In the genomic region with DNA sequence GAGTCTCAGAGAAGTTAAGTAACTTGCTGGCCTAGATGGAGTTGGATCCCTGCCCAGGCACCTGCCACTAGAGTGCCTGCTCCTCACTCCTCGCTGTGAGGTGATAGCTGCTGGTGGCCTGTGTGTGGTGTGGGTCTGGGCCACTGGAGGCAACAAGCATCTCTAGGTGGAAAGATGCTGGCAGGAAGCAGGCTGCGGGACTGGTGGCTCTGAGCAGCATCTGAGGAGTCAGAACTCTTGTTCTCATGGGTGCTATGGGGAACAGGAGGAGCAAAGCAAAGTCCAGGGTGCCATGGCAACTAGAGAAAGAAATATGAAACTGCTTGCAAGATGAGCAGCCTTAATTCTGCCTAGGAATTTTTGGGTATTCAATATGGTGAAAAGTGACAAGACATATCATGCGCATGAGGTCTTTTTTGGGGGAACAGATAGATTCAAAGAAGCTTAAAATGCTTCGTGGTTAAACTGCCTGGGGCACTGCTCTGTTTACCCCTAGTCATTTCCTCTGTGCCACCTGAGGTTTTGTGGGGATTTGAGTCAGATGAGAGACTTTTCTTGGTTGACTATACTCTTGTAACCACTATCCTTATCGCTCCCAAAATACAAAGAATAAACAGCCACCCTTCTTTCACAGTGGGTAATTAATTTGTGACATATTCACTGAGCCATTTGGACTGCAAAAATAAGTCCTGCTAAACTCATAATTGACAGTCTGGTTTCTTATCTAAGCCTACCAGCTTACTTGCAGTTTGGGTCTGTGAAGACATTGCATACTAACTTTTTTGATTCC, we compare ENCODE assay signal across 9 cellular contexts. TPM values are rescaled to one million over a fixed set of nuclear protein-coding genes. Genes with fewer than 3 reads are reported as not detected.
DNase-seq lines count a peak whose midpoint lies in the region; ATAC-seq and TF ChIP-seq lines count a peak whose summit lies in the region.
"Had no signal": no experiment of that assay in that cellular context is flagged by ENCODE, and none has a peak within 500 bp of the region (broad histone marks: within the 10 kb centered on the region; RNA-seq: fewer than 3 reads in every experiment).

No MANE protein-coding gene starts in this region.

- peaks cover 26% of the 10 kb centered on the region for H3K9me3 ChIP-seq in KOPT-K1 (ENCODE audit: insufficient read depth, low read length, poor library complexity, severe bottlenecking)

- peaks cover 14% of the 10 kb centered on the region for H3K9me3 Mint-ChIP-seq in chondrocyte (ENCODE audit: low read depth)

- DNase-seq in activated CD8-positive, alpha-beta memory T cell treated with anti-CD3 and anti-CD28 coated beads, Interleukin-2, amount 50 U/mL, for 48 hours, result peak; percentile 73
- DNase-seq in stimulated activated CD4-positive, alpha-beta T cell treated with anti-CD3 and anti-CD28 coated beads, Interleukin-2, amount 100 ng/mL, for 48 hours, result peak; percentile 8 to 31
- DNase-seq in NCI-H2227 treated with DMSO at 0.1 percent for 48 hours (lab: John Stamatoyannopoulos, UW), result no peak
- no peak for DNase-seq in chondrocyte (ENCODE audit: low spot score)
- DNase-seq in NCI-H2227 (lab: John Stamatoyannopoulos, UW; ENCODE audit: unreplicated experiment), result no peak
- DNase-seq in NCI-H1048 (lab: John Stamatoyannopoulos, UW), result no peak
- DNase-seq: effector CD4-positive, alpha-beta T cell had no signal

- H3K36me3 ChIP-seq in KOPT-K1 (ENCODE audit: insufficient read depth, low read length), result peaks cover 9% of the 10 kb centered on the region

- no peak overlapping the region for H3K4me3 Mint-ChIP-seq in chondrocyte (ENCODE audit: unreplicated experiment)

- TF ChIP-seq CTCF in chondrocyte (IDR thresholded peaks at IDR 0.05), result no peak

- peaks cover 5% of the 10 kb centered on the region for H3K4me1 Mint-ChIP-seq in chondrocyte (ENCODE audit: low read depth)

- peak; percentile 73 for ATAC-seq in GM18909 (IDR thresholded peaks at IDR 0.05; ENCODE audit: poor library complexity, unreplicated experiment)

- H3K27ac ChIP-seq in KOPT-K1 (ENCODE audit: low read depth, low read length, poor library complexity, severe bottlenecking), result peak overlapping the region; percentile 87

- H3K27me3 Mint-ChIP-seq in chondrocyte (ENCODE audit: low read depth), result no peaks in the 10 kb centered on the region

- no peak overlapping the region for H3K27ac Mint-ChIP-seq in chondrocyte (ENCODE audit: unreplicated experiment)

- peaks cover 1% of the 10 kb centered on the region for H3K36me3 Mint-ChIP-seq in chondrocyte (ENCODE audit: low read depth)

RNA-seq across cellular contexts. Expression of a gene that starts 50.3 kb away (rescaled TPM):
- 0.97 to 2.6 TPM (median 2.4 TPM) in 3 replicates for total RNA-seq in chondrocyte

Comparison
In these comparisons a context has a peak if more than half of its experiments do, and no peak if none do; other contexts are left out.
1. DNase-seq: peak in activated CD8-positive, alpha-beta memory T cell treated with anti-CD3 and anti-CD28 coated beads, Interleukin-2, amount 50 U/mL, for 48 hours (single experiment) and stimulated activated CD4-positive, alpha-beta T cell treated with anti-CD3 and anti-CD28 coated beads, Interleukin-2, amount 100 ng/mL, for 48 hours (2 of 2); none in NCI-H2227 treated with DMSO at 0.1 percent for 48 hours (single experiment), chondrocyte (single experiment), NCI-H2227 (single experiment) and NCI-H1048 (single experiment).